1 cellular context compared by ENCODE assay signal in the genomic region with DNA sequence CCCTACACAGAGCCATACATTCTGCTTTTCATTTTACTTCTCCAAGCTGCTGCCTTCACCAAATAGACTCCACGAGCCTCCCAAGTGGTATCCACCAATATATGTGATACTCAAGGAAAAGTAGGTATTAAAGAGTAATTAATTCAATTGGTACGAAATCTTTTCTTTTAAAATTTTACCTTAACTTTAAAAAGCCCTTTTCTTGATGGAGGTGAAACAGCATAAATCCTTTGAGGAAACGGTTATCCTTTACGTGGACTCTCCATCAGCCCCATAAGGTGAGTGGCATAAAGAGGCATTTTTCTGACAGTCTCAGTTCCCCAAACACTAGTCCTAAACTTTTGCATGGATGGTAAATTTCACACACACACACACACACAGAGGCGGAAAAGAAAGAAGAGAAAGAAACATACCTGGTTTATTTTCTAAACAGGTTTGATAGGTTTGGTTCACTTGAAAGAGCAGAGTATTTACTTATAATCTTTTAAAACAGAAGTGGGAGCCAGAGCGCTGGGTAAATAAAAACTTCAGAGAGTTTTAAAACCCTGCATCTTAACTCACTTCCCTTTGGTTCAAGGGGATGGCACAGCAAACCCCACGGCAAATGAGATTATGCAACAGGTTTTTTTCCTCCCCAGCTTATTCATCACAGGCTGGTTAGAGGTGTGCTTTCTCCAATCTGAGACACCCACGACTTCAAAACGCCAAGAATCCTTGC.
TF ChIP-seq lines count a peak whose summit lies in the region.

No MANE protein-coding gene starts in this region.

TF ChIP-seq in HepG2, 621 proteins besides CTCF, POLR2A, EP300 and RAD21 (continued from another document and continues in another):
- TF ChIP-seq ZBTB42 (CRISPR knock-in tag; IDR thresholded peaks at IDR 0.05) (no peak), ZMYM4 (CRISPR knock-in tag; IDR thresholded peaks at IDR 0.05) (no peak), PITX1 (CRISPR knock-in tag; IDR thresholded peaks at IDR 0.05) (peak; percentile 68), ZNF792 (CRISPR knock-in tag; IDR thresholded peaks at IDR 0.05) (0 out of 2 replicates have a peak, but pooled peaks have one; percentile 73), POLR2AphosphoS5 (IDR thresholded peaks at IDR 0.05; ENCODE audit: low read depth, low read length) (peak; percentile 80), ZNF557 (CRISPR knock-in tag; IDR thresholded peaks at IDR 0.05) (0 out of 2 replicates have a peak, but pooled peaks have one; percentile 16), ETV5 (CRISPR knock-in tag; IDR thresholded peaks at IDR 0.05; ENCODE audit: borderline replicate concordance) (peak; percentile 72; the same call in 1 of the 2 replicates), IRF2 (CRISPR knock-in tag; IDR thresholded peaks at IDR 0.05) (peak; percentile 41; the same call in 1 of the 2 replicates), FOXO1 (CRISPR knock-in tag; IDR thresholded peaks at IDR 0.05) (peak; percentile 34; the same call in 1 of the 2 replicates), MED1 (CRISPR knock-in tag; IDR thresholded peaks at IDR 0.05) (peak; percentile 81), ZBTB20 (CRISPR knock-in tag; IDR thresholded peaks at IDR 0.05; ENCODE audit: borderline replicate concordance, low read depth) (0 out of 2 replicates have a peak, but pooled peaks have one; percentile 24), ZNF367 (CRISPR knock-in tag; IDR thresholded peaks at IDR 0.05; ENCODE audit: borderline replicate concordance) (0 out of 2 replicates have a peak, but pooled peaks have one; percentile 46), HMGA1 (CRISPR knock-in tag; conservative IDR thresholded peaks at IDR 0.05) (no peak), RBFOX2 (IDR thresholded peaks at IDR 0.05; ENCODE audit: low read depth, low read length) (peak; percentile 21), ASH2L (IDR thresholded peaks at IDR 0.05; ENCODE audit: insufficient read length, low read depth, low read length) (peak; percentile 45), NCOA2 (CRISPR knock-in tag; IDR thresholded peaks at IDR 0.05) (peak; percentile 71), ZNF430 (CRISPR knock-in tag; IDR thresholded peaks at IDR 0.05) (no peak; the same call in 1 of the 2 replicates), CEBPG (CRISPR knock-in tag; IDR thresholded peaks at IDR 0.05) (peak; percentile 91), ZSCAN30 (CRISPR knock-in tag; IDR thresholded peaks at IDR 0.05) (no peak), ZNF224 (CRISPR knock-in tag; IDR thresholded peaks at IDR 0.05) (no peak), ISL2 (CRISPR knock-in tag; IDR thresholded peaks at IDR 0.05) (peak; percentile 86), ELF3 (CRISPR knock-in tag; IDR thresholded peaks at IDR 0.05) (peak; percentile 66), MBD4 (IDR thresholded peaks at IDR 0.05; ENCODE audit: borderline replicate concordance, low read length) (peak; percentile 6; the same call in 1 of the 2 replicates), ZSCAN31 (CRISPR knock-in tag; IDR thresholded peaks at IDR 0.05; ENCODE audit: low read depth) (0 out of 2 replicates have a peak, but pooled peaks have one; percentile 8), ZFP82 (CRISPR knock-in tag; IDR thresholded peaks at IDR 0.05; ENCODE audit: borderline replicate concordance) (0 out of 2 replicates have a peak, but pooled peaks have one; percentile 61), TGIF2 (CRISPR knock-in tag; IDR thresholded peaks at IDR 0.05) (peak; percentile 16; the same call in 1 of the 2 replicates), KAT8 (CRISPR knock-in tag; IDR thresholded peaks at IDR 0.05) (peak; percentile 57; the same call in 1 of the 2 replicates), ZNF816 (CRISPR knock-in tag; IDR thresholded peaks at IDR 0.05; ENCODE audit: borderline replicate concordance) (peak; percentile 92), SP140L (CRISPR knock-in tag; IDR thresholded peaks at IDR 0.05; ENCODE audit: borderline replicate concordance) (no peak), HDAC2 (CRISPR knock-in tag; IDR thresholded peaks at IDR 0.05) (peak; percentile 45; the same call in 1 of the 2 replicates), SOX6 (IDR thresholded peaks at IDR 0.05) (no peak), SOX6 (CRISPR knock-in tag; IDR thresholded peaks at IDR 0.05) (peak; percentile 61), BCL6 (CRISPR knock-in tag; IDR thresholded peaks at IDR 0.05) (peak; percentile 56), GATAD1 (CRISPR knock-in tag; IDR thresholded peaks at IDR 0.05) (peak; percentile 52; the same call in 1 of the 2 replicates), ZNF558 (CRISPR knock-in tag; IDR thresholded peaks at IDR 0.05; ENCODE audit: borderline replicate concordance) (no peak), MIXL1 (CRISPR knock-in tag; IDR thresholded peaks at IDR 0.05) (peak; percentile 96), ZNF841 (CRISPR knock-in tag; IDR thresholded peaks at IDR 0.05; ENCODE audit: borderline replicate concordance) (0 out of 2 replicates have a peak, but pooled peaks have one; percentile 42), TCF7 (IDR thresholded peaks at IDR 0.05; ENCODE audit: low read depth) (peak; percentile 93), TAF1 (CRISPR knock-in tag; IDR thresholded peaks at IDR 0.05) (peak; percentile 61; the same call in 1 of the 2 replicates), PTBP1 (IDR thresholded peaks at IDR 0.05; ENCODE audit: low read depth, low read length, poor library complexity, severe bottlenecking) (no peak), AGO2 (optimal IDR thresholded peaks at IDR 0.05; ENCODE audit: low read depth, low read length) (no peak), SUZ12 (IDR thresholded peaks at IDR 0.05; ENCODE audit: low read depth, low read length) (no peak), ZSCAN9 (CRISPR knock-in tag; IDR thresholded peaks at IDR 0.05; ENCODE audit: borderline replicate concordance) (peak; percentile 45; the same call in 1 of the 2 replicates), MEF2D (CRISPR knock-in tag; IDR thresholded peaks at IDR 0.05) (peak; percentile 60; the same call in 1 of the 2 replicates)
- TF ChIP-seq, protein P1, sequence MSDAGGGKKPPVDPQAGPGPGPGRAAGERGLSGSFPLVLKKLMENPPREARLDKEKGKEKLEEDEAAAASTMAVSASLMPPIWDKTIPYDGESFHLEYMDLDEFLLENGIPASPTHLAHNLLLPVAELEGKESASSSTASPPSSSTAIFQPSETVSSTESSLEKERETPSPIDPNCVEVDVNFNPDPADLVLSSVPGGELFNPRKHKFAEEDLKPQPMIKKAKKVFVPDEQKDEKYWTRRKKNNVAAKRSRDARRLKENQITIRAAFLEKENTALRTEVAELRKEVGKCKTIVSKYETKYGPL (CRISPR knock-in tag; IDR thresholded peaks at IDR 0.05): peak; percentile 80
- TF ChIP-seq, protein P2, sequence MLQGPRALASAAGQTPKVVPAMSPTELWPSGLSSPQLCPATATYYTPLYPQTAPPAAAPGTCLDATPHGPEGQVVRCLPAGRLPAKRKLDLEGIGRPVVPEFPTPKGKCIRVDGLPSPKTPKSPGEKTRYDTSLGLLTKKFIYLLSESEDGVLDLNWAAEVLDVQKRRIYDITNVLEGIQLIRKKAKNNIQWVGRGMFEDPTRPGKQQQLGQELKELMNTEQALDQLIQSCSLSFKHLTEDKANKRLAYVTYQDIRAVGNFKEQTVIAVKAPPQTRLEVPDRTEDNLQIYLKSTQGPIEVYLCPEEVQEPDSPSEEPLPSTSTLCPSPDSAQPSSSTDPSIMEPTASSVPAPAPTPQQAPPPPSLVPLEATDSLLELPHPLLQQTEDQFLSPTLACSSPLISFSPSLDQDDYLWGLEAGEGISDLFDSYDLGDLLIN (CRISPR knock-in tag; IDR thresholded peaks at IDR 0.05; ENCODE audit: borderline replicate concordance): no peak
- TF ChIP-seq, protein P3, sequence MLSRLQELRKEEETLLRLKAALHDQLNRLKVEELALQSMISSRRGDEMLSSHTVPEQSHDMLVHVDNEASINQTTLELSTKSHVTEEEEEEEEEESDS (CRISPR knock-in tag; IDR thresholded peaks at IDR 0.05; ENCODE audit: borderline replicate concordance): no peak
- TF ChIP-seq, protein P4, sequence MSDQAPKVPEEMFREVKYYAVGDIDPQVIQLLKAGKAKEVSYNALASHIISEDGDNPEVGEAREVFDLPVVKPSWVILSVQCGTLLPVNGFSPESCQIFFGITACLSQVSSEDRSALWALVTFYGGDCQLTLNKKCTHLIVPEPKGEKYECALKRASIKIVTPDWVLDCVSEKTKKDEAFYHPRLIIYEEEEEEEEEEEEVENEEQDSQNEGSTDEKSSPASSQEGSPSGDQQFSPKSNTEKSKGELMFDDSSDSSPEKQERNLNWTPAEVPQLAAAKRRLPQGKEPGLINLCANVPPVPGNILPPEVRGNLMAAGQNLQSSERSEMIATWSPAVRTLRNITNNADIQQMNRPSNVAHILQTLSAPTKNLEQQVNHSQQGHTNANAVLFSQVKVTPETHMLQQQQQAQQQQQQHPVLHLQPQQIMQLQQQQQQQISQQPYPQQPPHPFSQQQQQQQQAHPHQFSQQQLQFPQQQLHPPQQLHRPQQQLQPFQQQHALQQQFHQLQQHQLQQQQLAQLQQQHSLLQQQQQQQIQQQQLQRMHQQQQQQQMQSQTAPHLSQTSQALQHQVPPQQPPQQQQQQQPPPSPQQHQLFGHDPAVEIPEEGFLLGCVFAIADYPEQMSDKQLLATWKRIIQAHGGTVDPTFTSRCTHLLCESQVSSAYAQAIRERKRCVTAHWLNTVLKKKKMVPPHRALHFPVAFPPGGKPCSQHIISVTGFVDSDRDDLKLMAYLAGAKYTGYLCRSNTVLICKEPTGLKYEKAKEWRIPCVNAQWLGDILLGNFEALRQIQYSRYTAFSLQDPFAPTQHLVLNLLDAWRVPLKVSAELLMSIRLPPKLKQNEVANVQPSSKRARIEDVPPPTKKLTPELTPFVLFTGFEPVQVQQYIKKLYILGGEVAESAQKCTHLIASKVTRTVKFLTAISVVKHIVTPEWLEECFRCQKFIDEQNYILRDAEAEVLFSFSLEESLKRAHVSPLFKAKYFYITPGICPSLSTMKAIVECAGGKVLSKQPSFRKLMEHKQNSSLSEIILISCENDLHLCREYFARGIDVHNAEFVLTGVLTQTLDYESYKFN (CRISPR knock-in tag; conservative IDR thresholded peaks at IDR 0.05): peak; percentile 55
- TF ChIP-seq, protein P5, sequence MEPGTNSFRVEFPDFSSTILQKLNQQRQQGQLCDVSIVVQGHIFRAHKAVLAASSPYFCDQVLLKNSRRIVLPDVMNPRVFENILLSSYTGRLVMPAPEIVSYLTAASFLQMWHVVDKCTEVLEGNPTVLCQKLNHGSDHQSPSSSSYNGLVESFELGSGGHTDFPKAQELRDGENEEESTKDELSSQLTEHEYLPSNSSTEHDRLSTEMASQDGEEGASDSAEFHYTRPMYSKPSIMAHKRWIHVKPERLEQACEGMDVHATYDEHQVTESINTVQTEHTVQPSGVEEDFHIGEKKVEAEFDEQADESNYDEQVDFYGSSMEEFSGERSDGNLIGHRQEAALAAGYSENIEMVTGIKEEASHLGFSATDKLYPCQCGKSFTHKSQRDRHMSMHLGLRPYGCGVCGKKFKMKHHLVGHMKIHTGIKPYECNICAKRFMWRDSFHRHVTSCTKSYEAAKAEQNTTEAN (CRISPR knock-in tag; conservative IDR thresholded peaks at IDR 0.05): peak; percentile 47; the same call in 1 of the 2 replicates
- TF ChIP-seq, protein P6, sequence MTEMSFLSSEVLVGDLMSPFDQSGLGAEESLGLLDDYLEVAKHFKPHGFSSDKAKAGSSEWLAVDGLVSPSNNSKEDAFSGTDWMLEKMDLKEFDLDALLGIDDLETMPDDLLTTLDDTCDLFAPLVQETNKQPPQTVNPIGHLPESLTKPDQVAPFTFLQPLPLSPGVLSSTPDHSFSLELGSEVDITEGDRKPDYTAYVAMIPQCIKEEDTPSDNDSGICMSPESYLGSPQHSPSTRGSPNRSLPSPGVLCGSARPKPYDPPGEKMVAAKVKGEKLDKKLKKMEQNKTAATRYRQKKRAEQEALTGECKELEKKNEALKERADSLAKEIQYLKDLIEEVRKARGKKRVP (CRISPR knock-in tag; IDR thresholded peaks at IDR 0.05): peak in 1 of 2 experiments; percentile 41; a peak in 2 of 4 replicates
- TF ChIP-seq, protein P7, sequence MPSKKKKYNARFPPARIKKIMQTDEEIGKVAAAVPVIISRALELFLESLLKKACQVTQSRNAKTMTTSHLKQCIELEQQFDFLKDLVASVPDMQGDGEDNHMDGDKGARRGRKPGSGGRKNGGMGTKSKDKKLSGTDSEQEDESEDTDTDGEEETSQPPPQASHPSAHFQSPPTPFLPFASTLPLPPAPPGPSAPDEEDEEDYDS (CRISPR knock-in tag; IDR thresholded peaks at IDR 0.05): peak; percentile 62; the same call in 1 of the 2 replicates
- TF ChIP-seq, protein P8, sequence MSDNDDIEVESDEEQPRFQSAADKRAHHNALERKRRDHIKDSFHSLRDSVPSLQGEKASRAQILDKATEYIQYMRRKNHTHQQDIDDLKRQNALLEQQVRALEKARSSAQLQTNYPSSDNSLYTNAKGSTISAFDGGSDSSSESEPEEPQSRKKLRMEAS (IDR thresholded peaks at IDR 0.05): no peak
- TF ChIP-seq, protein P9, sequence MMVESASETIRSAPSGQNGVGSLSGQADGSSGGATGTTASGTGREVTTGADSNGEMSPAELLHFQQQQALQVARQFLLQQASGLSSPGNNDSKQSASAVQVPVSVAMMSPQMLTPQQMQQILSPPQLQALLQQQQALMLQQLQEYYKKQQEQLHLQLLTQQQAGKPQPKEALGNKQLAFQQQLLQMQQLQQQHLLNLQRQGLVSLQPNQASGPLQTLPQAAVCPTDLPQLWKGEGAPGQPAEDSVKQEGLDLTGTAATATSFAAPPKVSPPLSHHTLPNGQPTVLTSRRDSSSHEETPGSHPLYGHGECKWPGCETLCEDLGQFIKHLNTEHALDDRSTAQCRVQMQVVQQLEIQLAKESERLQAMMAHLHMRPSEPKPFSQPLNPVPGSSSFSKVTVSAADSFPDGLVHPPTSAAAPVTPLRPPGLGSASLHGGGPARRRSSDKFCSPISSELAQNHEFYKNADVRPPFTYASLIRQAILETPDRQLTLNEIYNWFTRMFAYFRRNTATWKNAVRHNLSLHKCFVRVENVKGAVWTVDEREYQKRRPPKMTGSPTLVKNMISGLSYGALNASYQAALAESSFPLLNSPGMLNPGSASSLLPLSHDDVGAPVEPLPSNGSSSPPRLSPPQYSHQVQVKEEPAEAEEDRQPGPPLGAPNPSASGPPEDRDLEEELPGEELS (CRISPR knock-in tag; IDR thresholded peaks at IDR 0.05): peak; percentile 77
- TF ChIP-seq, protein P10, sequence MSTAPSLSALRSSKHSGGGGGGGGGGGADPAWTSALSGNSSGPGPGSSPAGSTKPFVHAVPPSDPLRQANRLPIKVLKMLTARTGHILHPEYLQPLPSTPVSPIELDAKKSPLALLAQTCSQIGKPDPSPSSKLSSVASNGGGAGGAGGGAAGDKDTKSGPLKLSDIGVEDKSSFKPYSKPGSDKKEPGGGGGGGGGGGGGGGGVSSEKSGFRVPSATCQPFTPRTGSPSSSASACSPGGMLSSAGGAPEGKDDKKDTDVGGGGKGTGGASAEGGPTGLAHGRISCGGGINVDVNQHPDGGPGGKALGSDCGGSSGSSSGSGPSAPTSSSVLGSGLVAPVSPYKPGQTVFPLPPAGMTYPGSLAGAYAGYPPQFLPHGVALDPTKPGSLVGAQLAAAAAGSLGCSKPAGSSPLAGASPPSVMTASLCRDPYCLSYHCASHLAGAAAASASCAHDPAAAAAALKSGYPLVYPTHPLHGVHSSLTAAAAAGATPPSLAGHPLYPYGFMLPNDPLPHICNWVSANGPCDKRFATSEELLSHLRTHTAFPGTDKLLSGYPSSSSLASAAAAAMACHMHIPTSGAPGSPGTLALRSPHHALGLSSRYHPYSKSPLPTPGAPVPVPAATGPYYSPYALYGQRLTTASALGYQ (CRISPR knock-in tag; IDR thresholded peaks at IDR 0.05): peak; percentile 35; the same call in 1 of the 2 replicates
